Comparison of ENCODE assay signal across 9 cellular contexts in genomic region chr17:79082311-79083190, GRCh38. TPM values are rescaled to one million over a fixed set of nuclear protein-coding genes. Genes with fewer than 3 reads are reported as not detected.
A peak's percentile ranks its signal among the peaks of the same experiment; 100 is the strongest.
DNase-seq lines count a peak whose midpoint lies in the region; ATAC-seq lines count a peak whose summit lies in the region.
"Had no signal": no experiment of that assay in that cellular context is flagged by ENCODE, and none has a peak within 500 bp of the region (broad histone marks: within the 10 kb centered on the region; RNA-seq: fewer than 3 reads in every experiment).

No MANE protein-coding gene starts in this region.

- H3K9me3 Mint-ChIP-seq in activated naive CD4-positive, alpha-beta T cell treated with anti-CD3 and anti-CD28 coated beads, Interleukin-2, amount 50 U/mL, for 72 hours = no peaks in the 10 kb centered on the region

- no peak overlapping the region for H3K4me3 ChIP-seq in right cardiac atrium (ENCODE audit: low read length)
- H3K4me3 ChIP-seq: HAP-1 had no signal

- H3K27ac ChIP-seq in right cardiac atrium (ENCODE audit: low read length) = no peak overlapping the region

- intact Hi-C loops in right cardiac atrium (cut with DNase I) = loop anchor here in 2 of 4 donors (5.0 to 10.0 kb wide), 3 partner anchors 35 to 622 kb away; no protein-coding TSS in a partner anchor

- H3K4me1 ChIP-seq in right cardiac atrium (ENCODE audit: control insufficient read depth, insufficient read depth, low read length) = no peaks in the 10 kb centered on the region
- H3K4me1 ChIP-seq: HAP-1 had no signal

- peak; percentile 49 to 59 for ATAC-seq in activated naive CD4-positive, alpha-beta T cell treated with anti-CD3 and anti-CD28 coated beads, Interleukin-2, amount 50 U/mL, for 72 hours
- ATAC-seq in right cardiac atrium = peak; percentile 27 to 56
- ATAC-seq in HG02970 (IDR thresholded peaks at IDR 0.05; ENCODE audit: low FRiP score, unreplicated experiment) = no peak
- ATAC-seq in HG03135 (IDR thresholded peaks at IDR 0.05; ENCODE audit: unreplicated experiment) = no peak

- H3K27ac Mint-ChIP-seq in activated naive CD4-positive, alpha-beta T cell treated with anti-CD3 and anti-CD28 coated beads, Interleukin-2, amount 50 U/mL, for 72 hours = no peak overlapping the region

- no peaks in the 10 kb centered on the region for H3K27me3 ChIP-seq in right cardiac atrium (ENCODE audit: control insufficient read depth, insufficient read depth)

- DNase-seq in AG08396 (ENCODE audit: low spot score) = peak; percentile 83
- DNase-seq in GM19238 (ENCODE audit: insufficient read length, low spot score) = peak; percentile 62
- DNase-seq in RPMI7951 (ENCODE audit: low read depth) = peak; percentile 3
- DNase-seq in activated naive CD4-positive, alpha-beta T cell treated with anti-CD3 and anti-CD28 coated beads, Interleukin-2, amount 50 U/mL, for 72 hours (ENCODE audit: low spot score in 2 of 2) = peak in 1 of 2 donors; percentile 68
- peak; percentile 55 to 83 (median 74) for DNase-seq in right cardiac atrium
- DNase-seq in stimulated activated CD4-positive, alpha-beta T cell treated with anti-CD3 and anti-CD28 coated beads, Interleukin-1b, Interleukin-23, amount 100 ng/mL, for 48 hours = peak; percentile 39

- peaks cover 0 to 12% of the 10 kb centered on the region in 2 donors for H3K36me3 Mint-ChIP-seq in activated naive CD4-positive, alpha-beta T cell treated with anti-CD3 and anti-CD28 coated beads, Interleukin-2, amount 50 U/mL, for 72 hours

- WGBS in right cardiac atrium = 62% methylated on average over 41 of the region's 41 CpGs

- no peaks in the 10 kb centered on the region for H3K9me3 ChIP-seq in right cardiac atrium (ENCODE audit: control insufficient read depth, low read length)
- H3K9me3 ChIP-seq: HAP-1 had no signal

RNA-seq across cellular contexts. Expression of gene ENGASE, which starts 7.9 kb away (rescaled TPM):
- total RNA-seq in RPMI7951 (2014; rRNA removed; shearing (Covaris generic)) = 3.7 and 4.1 TPM in 2 replicates
- total RNA-seq in activated naive CD4-positive, alpha-beta T cell treated with anti-CD3 and anti-CD28 coated beads, Interleukin-2, amount 50 U/mL, for 72 hours = 10 to 100 TPM; 31.5 to 40.5 TPM
- total RNA-seq in right cardiac atrium = 10 to 100 TPM; 35.6 to 48.0 (median 42.3) TPM
- 25.4 TPM for polyA plus RNA-seq in right cardiac atrium

RNA-seq across cellular contexts. Expression of gene C1QTNF1, which starts 58.6 kb away (rescaled TPM):
- total RNA-seq in RPMI7951 (2014; rRNA removed; shearing (Covaris generic)) = 31.8 and 45.7 TPM in 2 replicates
- not detected for total RNA-seq in activated naive CD4-positive, alpha-beta T cell treated with anti-CD3 and anti-CD28 coated beads, Interleukin-2, amount 50 U/mL, for 72 hours
- 100 to 1,000 TPM; 232 to 655 (median 355) TPM for total RNA-seq in right cardiac atrium
- 286 TPM for polyA plus RNA-seq in right cardiac atrium

Comparison
In these comparisons a context has a peak if more than half of its experiments do, and no peak if none do; other contexts are left out.
1. ATAC-seq: peak in activated naive CD4-positive, alpha-beta T cell treated with anti-CD3 and anti-CD28 coated beads, Interleukin-2, amount 50 U/mL, for 72 hours (2 of 2) and right cardiac atrium (2 of 2); none in HG02970 (single experiment) and HG03135 (single experiment).
2. RNA of gene C1QTNF1, which starts 58.6 kb away (total RNA-seq): 232 to 655 TPM in right cardiac atrium and 31.8 to 45.7 TPM in RPMI7951; not detected in activated naive CD4-positive, alpha-beta T cell treated with anti-CD3 and anti-CD28 coated beads, Interleukin-2, amount 50 U/mL, for 72 hours; every median in the first group is over 10 times any median in the second.